Comparison of ENCODE assay signal across 1 cellular context in genomic region chr3:33717866-33718594, GRCh38.
TF ChIP-seq lines count a peak whose summit lies in the region.

Gene CLASP2 (minus strand): TSS chr3:33718254. CDS start chr3:33718002, 252 bp downstream.

TF ChIP-seq in WTC11, 78 proteins besides CTCF, POLR2A, EP300 and RAD21 (continued from another document and continues in another):
- TF ChIP-seq ZNF512 (CRISPR knock-in tag; IDR thresholded peaks at IDR 0.05; ENCODE audit: borderline replicate concordance) (no peak), NR3C1 (CRISPR knock-in tag; conservative IDR thresholded peaks at IDR 0.05; ENCODE audit: low read depth) (no peak), ERG (CRISPR knock-in tag; IDR thresholded peaks at IDR 0.05) (no peak), E2F5 (CRISPR knock-in tag; IDR thresholded peaks at IDR 0.05) (peak; percentile 71; the same call in 1 of the 2 replicates), FOXP4 (CRISPR knock-in tag; IDR thresholded peaks at IDR 0.05) (peak; percentile 86), ZNF219 (CRISPR knock-in tag; IDR thresholded peaks at IDR 0.05; ENCODE audit: borderline replicate concordance) (no peak; the same call in 1 of the 2 replicates), ZSCAN18 (CRISPR knock-in tag; IDR thresholded peaks at IDR 0.05) (no peak), PRRX2 (CRISPR knock-in tag; IDR thresholded peaks at IDR 0.05) (no peak), GRHL2 (CRISPR knock-in tag; IDR thresholded peaks at IDR 0.05; ENCODE audit: insufficient replicate concordance, severe bottlenecking) (no peak), JAZF1 (CRISPR knock-in tag; IDR thresholded peaks at IDR 0.05) (no peak), TP53 (CRISPR knock-in tag; IDR thresholded peaks at IDR 0.05) (no peak), E2F4 (CRISPR knock-in tag; IDR thresholded peaks at IDR 0.05; ENCODE audit: borderline replicate concordance, low read depth) (no peak), PRDM15 (CRISPR knock-in tag; IDR thresholded peaks at IDR 0.05) (no peak), ATF2 (CRISPR knock-in tag; IDR thresholded peaks at IDR 0.05; ENCODE audit: borderline replicate concordance, low read depth) (no peak), ZNF671 (CRISPR knock-in tag; IDR thresholded peaks at IDR 0.05) (no peak), SP1 (CRISPR knock-in tag; conservative IDR thresholded peaks at IDR 0.05) (no peak; the same call in 1 of the 2 replicates), ZBTB43 (CRISPR knock-in tag; IDR thresholded peaks at IDR 0.05) (no peak; the same call in 1 of the 2 replicates), MLX (CRISPR knock-in tag; IDR thresholded peaks at IDR 0.05) (0 out of 2 replicates have a peak, but pooled peaks have one; percentile 14), ZNF263 (CRISPR knock-in tag; IDR thresholded peaks at IDR 0.05; ENCODE audit: low read depth) (no peak), ZNF281 (CRISPR knock-in tag; IDR thresholded peaks at IDR 0.05) (no peak), SOX15 (CRISPR knock-in tag; IDR thresholded peaks at IDR 0.05) (no peak), NFE2L1 (CRISPR knock-in tag; IDR thresholded peaks at IDR 0.05) (no peak), ZNF416 (CRISPR knock-in tag; IDR thresholded peaks at IDR 0.05) (0 out of 2 replicates have a peak, but pooled peaks have one; percentile 27), ARID4B (CRISPR knock-in tag; IDR thresholded peaks at IDR 0.05; ENCODE audit: borderline replicate concordance) (0 out of 2 replicates have a peak, but pooled peaks have one; percentile 88)
